In the genomic region with DNA sequence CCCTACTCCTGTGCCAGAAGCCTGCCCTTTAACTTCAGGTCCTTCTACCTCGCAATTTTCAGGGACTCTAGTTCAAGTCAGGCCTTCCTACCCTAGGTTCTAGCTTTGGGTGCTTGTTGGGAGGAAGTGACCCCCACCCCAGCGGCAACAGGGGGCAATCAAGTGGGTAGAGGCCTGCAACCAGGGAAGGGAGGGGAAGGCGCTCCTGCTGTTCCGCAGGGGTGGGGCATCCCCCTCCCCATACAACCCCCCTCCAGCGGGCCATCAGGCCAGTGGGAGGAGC, we compare ENCODE assay signal across 13 cellular contexts.
"Had no signal": no experiment of that assay in that cellular context is flagged by ENCODE, and none has a peak within 500 bp of the region (broad histone marks: within the 10 kb centered on the region; RNA-seq: fewer than 3 reads in every experiment).

No MANE protein-coding gene starts in this region.

- ATAC-seq: activated naive CD8-positive, alpha-beta T cell treated with anti-CD3 and anti-CD28 coated beads, Interleukin-2, amount 50 U/mL, for 24 hours; naive thymus-derived CD8-positive, alpha-beta T cell; psoas muscle; right lobe of liver had no signal

- H3K27ac ChIP-seq: esophagus muscularis mucosa, psoas muscle, right lobe of liver had no signal

- DNase-seq: activated CD4-positive, alpha-beta T cell treated with anti-CD3 and anti-CD28 coated beads, Interleukin-2, amount 50 U/mL, for 1 hour; activated naive CD4-positive, alpha-beta T cell treated with Interleukin-2 at 50 U/mL for 16 hours; activated naive CD8-positive, alpha-beta T cell treated with anti-CD3 and anti-CD28 coated beads, Interleukin-2, amount 50 U/mL, for 24 hours; activated T-cell treated with anti-CD3 and anti-CD28 coated beads for 4 hours; cortex of kidney; effector CD4-positive, alpha-beta T cell; hippocampal formation; kidney glomerular epithelial cell; naive thymus-derived CD8-positive, alpha-beta T cell; nucleus accumbens; psoas muscle; right lobe of liver had no signal
